In the genomic region with DNA sequence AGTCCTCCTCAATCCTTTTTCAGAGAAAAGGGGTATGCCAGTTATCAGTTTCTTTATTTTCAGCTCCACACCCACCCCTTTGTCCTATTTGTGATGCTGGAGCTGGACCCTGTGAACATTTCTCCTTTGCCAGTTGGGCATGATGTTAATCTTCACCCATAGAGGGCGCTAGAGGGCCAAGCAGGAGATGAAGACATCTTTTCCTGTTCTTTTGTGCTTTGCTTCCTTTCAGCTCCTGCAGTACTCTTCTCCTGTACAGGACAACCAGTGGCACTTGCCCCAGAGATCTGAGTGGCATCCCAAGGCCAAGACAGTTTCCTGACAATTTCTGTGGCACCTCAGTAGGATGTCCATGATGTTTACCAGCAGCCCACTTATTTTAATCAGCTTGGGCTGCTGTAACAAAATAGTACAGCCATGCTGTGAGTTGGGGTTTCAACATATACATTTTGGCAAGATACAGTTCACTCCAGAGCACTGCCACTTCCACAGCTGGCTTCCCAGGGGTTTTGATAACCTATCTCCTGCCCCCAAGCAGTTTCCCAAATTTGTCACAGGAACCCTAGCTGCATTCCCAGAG, we compare ENCODE assay signal across 1 cellular context.
TF ChIP-seq lines count a peak whose summit lies in the region.

No MANE protein-coding gene starts in this region.

TF ChIP-seq in IMR-90, 13 proteins besides CTCF, POLR2A, EP300 and RAD21 (continued from another document):
- TF ChIP-seq, protein P1, sequence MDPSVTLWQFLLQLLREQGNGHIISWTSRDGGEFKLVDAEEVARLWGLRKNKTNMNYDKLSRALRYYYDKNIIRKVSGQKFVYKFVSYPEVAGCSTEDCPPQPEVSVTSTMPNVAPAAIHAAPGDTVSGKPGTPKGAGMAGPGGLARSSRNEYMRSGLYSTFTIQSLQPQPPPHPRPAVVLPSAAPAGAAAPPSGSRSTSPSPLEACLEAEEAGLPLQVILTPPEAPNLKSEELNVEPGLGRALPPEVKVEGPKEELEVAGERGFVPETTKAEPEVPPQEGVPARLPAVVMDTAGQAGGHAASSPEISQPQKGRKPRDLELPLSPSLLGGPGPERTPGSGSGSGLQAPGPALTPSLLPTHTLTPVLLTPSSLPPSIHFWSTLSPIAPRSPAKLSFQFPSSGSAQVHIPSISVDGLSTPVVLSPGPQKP (IDR thresholded peaks at IDR 0.05; ENCODE audit: borderline replicate concordance, low read depth, low read length), result no peak
- TF ChIP-seq, protein P2, sequence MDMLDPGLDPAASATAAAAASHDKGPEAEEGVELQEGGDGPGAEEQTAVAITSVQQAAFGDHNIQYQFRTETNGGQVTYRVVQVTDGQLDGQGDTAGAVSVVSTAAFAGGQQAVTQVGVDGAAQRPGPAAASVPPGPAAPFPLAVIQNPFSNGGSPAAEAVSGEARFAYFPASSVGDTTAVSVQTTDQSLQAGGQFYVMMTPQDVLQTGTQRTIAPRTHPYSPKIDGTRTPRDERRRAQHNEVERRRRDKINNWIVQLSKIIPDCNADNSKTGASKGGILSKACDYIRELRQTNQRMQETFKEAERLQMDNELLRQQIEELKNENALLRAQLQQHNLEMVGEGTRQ (IDR thresholded peaks at IDR 0.05; ENCODE audit: low read depth, low read length), result no peak
- no peak for TF ChIP-seq BHLHE40 (IDR thresholded peaks at IDR 0.05; ENCODE audit: low read depth, low read length)
